17 cellular contexts compared by ENCODE assay signal in the genomic region with DNA sequence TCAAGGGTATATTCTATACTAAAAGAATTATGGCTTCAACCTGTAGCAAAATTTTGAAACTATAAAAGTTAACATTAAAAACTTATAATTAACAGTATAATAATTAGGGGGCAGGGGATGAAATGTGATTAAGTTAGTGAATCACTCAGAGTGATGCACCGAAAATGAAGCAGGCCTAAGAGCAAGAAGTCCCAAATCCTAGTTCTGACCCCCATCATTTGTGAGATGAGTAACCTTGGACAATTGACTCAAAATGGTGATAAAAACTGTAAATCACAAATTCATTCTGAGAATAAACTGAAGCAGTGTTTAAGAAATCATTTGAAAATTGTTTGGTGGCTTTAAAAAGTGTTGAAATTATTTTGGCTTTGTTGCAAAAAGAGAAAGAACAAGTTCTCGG.
"Had no signal": no experiment of that assay in that cellular context is flagged by ENCODE, and none has a peak within 500 bp of the region (broad histone marks: within the 10 kb centered on the region; RNA-seq: fewer than 3 reads in every experiment).

No MANE protein-coding gene starts in this region.

- ATAC-seq: left lung; stimulated activated naive B cell treated with anti-CD40 and anti-IgM and Interleukin-4, amounts not matched to agents 10 μg/mL and 1 μg/mL and 100 μg/mL, for 72 hours; T-helper 17 cell; upper lobe of right lung; WTC11 had no signal

- H3K27ac ChIP-seq: cardiac muscle cell, dorsolateral prefrontal cortex, left lung, neural progenitor cell, ovary, upper lobe of right lung had no signal

- H3K27ac Mint-ChIP-seq: activated naive CD4-positive, alpha-beta T cell treated with anti-CD3 and anti-CD28 coated beads for 36 hours; activated T-helper 2 cell treated with anti-CD3 and anti-CD28 coated beads, Interferon-gamma antibody, Interleukin-2, Interleukin-4, amounts not matched to agents 10 μg/mL and 5 μg/mL and 100 μg/mL, durations not matched to agents 14 hours and 24 hours and 36 hours; endodermal cell; neural progenitor cell; stimulated activated naive B cell treated with anti-CD40 and anti-IgM and Interleukin-4, amounts not matched to agents 10 μg/mL and 1 μg/mL and 100 μg/mL, for 72 hours; T-helper 17 cell; WTC11 had no signal

- H3K9me3 ChIP-seq: adrenal gland, left lung, ovary, upper lobe of right lung had no signal

- H3K4me1 ChIP-seq: left lung had no signal

- H3K27me3 Mint-ChIP-seq: stimulated activated naive B cell treated with anti-CD40 and anti-IgM and Interleukin-4, amounts not matched to agents 10 μg/mL and 1 μg/mL and 100 μg/mL, for 72 hours; T-helper 17 cell had no signal

- H3K4me3 ChIP-seq: adrenal gland, cardiac muscle cell, left lung, neural progenitor cell, ovary, upper lobe of right lung had no signal

- H3K4me1 Mint-ChIP-seq: endodermal cell had no signal

- H2AFZ ChIP-seq: neural progenitor cell had no signal

- H3K4me2 ChIP-seq: neural progenitor cell had no signal

- H3K4me3 Mint-ChIP-seq: activated naive CD4-positive, alpha-beta T cell treated with anti-CD3 and anti-CD28 coated beads for 36 hours; endodermal cell; neural progenitor cell; stimulated activated naive B cell treated with anti-CD40 and anti-IgM and Interleukin-4, amounts not matched to agents 10 μg/mL and 1 μg/mL and 100 μg/mL, for 72 hours; T-helper 17 cell; WTC11 had no signal

- H3K36me3 ChIP-seq: adrenal gland, cardiac muscle cell, left lung, neural progenitor cell, ovary, upper lobe of right lung had no signal

- H3K27me3 ChIP-seq: adrenal gland, cardiac muscle cell, dorsolateral prefrontal cortex, left lung, neural progenitor cell, ovary, upper lobe of right lung had no signal

- H3K9ac ChIP-seq: neural progenitor cell had no signal

- DNase-seq: activated CD4-positive, alpha-beta T cell treated with anti-CD3 and anti-CD28 coated beads for 48 hours; activated CD8-positive, alpha-beta memory T cell treated with anti-CD3 and anti-CD28 coated beads for 24 hours; activated naive CD4-positive, alpha-beta T cell treated with anti-CD3 and anti-CD28 coated beads for 36 hours; adrenal gland; dorsolateral prefrontal cortex; endodermal cell; kidney; left lung; ovary; stimulated activated naive B cell treated with anti-CD40 and anti-IgM and Interleukin-4, amounts not matched to agents 10 μg/mL and 1 μg/mL and 100 μg/mL, for 72 hours; substantia nigra; T-helper 17 cell; upper lobe of right lung had no signal
